1 cellular context compared by ENCODE assay signal in the genomic region with DNA sequence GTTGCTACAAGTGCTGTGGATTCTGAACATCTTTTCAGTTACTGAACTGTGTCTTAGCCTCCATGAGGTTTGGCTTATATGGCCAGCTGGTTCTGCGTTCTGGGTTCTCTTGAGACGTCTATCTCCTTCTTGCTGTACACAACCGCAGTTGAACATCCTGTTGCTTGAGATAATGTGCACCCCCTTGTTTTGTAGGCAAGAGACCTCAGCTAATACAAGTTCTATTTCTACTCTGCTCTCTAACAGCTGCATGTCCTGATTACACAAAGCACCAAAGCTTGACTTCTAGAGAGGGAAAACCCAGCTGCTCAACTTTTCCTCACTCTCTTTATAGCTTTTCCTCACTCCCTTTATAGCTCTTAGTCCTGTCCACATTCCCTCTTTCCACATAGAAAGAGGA.
TF ChIP-seq lines count a peak whose summit lies in the region.

No MANE protein-coding gene starts in this region.

TF ChIP-seq in K562, 482 proteins besides CTCF, POLR2A, EP300 and RAD21 (continued from another document and continues in another):
- TF ChIP-seq, protein P1, sequence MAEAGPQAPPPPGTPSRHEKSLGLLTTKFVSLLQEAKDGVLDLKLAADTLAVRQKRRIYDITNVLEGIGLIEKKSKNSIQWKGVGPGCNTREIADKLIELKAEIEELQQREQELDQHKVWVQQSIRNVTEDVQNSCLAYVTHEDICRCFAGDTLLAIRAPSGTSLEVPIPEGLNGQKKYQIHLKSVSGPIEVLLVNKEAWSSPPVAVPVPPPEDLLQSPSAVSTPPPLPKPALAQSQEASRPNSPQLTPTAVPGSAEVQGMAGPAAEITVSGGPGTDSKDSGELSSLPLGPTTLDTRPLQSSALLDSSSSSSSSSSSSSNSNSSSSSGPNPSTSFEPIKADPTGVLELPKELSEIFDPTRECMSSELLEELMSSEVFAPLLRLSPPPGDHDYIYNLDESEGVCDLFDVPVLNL (CRISPR knock-in tag; IDR thresholded peaks at IDR 0.05; ENCODE audit: low read depth): no peak
- TF ChIP-seq FOXP1 (CRISPR knock-in tag; IDR thresholded peaks at IDR 0.05): 0 out of 2 replicates have a peak, but pooled peaks have one; percentile 47
- no peak for TF ChIP-seq DNMT1 (IDR thresholded peaks at IDR 0.05)
- TF ChIP-seq GTF2F1 (IDR thresholded peaks at IDR 0.05; ENCODE audit: low read depth, low read length): no peak
- no peak for TF ChIP-seq ZNF644 (tag; IDR thresholded peaks at IDR 0.05; ENCODE audit: low read depth)
- TF ChIP-seq, protein P2, sequence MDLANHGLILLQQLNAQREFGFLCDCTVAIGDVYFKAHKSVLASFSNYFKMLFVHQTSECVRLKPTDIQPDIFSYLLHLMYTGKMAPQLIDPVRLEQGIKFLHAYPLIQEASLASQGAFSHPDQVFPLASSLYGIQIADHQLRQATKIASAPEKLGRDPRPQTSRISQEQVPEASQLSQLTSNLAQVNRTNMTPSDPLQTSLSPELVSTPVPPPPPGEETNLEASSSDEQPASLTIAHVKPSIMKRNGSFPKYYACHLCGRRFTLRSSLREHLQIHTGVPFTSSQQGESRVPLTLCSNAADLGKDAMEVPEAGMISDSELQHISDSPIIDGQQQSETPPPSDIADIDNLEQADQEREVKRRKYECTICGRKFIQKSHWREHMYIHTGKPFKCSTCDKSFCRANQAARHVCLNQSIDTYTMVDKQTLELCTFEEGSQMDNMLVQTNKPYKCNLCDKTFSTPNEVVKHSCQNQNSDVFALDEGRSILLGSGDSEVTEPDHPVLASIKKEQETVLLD (IDR thresholded peaks at IDR 0.05): no peak
- TF ChIP-seq MEF2D (tag; conservative IDR thresholded peaks at IDR 0.05; ENCODE audit: low read depth): peak; percentile 62; the same call in 1 of the 2 replicates
- TF ChIP-seq ZNF57 (CRISPR knock-in tag; IDR thresholded peaks at IDR 0.05): no peak
- TF ChIP-seq RBM25 (IDR thresholded peaks at IDR 0.05; ENCODE audit: low read depth, low read length, severe bottlenecking): no peak
- TF ChIP-seq ZNF431 (CRISPR knock-in tag; IDR thresholded peaks at IDR 0.05): no peak
- no peak for TF ChIP-seq ZNF274 (IDR thresholded peaks at IDR 0.05; ENCODE audit: borderline replicate concordance, low read depth, low read length)
- no peak for TF ChIP-seq OTX1 (CRISPR knock-in tag; IDR thresholded peaks at IDR 0.05)
- TF ChIP-seq FOSL1 (tag; conservative IDR thresholded peaks at IDR 0.05): no peak
- TF ChIP-seq ZNF316 (IDR thresholded peaks at IDR 0.05): no peak
- no peak for TF ChIP-seq ZNF77 (CRISPR knock-in tag; IDR thresholded peaks at IDR 0.05)
- no peak for TF ChIP-seq CBX8 (IDR thresholded peaks at IDR 0.05; ENCODE audit: borderline replicate concordance, extremely low read depth, low read depth, low read length, poor library complexity, severe bottlenecking)
- no peak for TF ChIP-seq ZBTB1 (CRISPR knock-in tag; IDR thresholded peaks at IDR 0.05; ENCODE audit: borderline replicate concordance, low read depth)
- TF ChIP-seq POLR2B (IDR thresholded peaks at IDR 0.05; ENCODE audit: low read depth, partially characterized antibody): no peak
- TF ChIP-seq ZNF695 (CRISPR knock-in tag; IDR thresholded peaks at IDR 0.05): no peak
- TF ChIP-seq MCM3 (IDR thresholded peaks at IDR 0.05): no peak
- TF ChIP-seq, protein P3, sequence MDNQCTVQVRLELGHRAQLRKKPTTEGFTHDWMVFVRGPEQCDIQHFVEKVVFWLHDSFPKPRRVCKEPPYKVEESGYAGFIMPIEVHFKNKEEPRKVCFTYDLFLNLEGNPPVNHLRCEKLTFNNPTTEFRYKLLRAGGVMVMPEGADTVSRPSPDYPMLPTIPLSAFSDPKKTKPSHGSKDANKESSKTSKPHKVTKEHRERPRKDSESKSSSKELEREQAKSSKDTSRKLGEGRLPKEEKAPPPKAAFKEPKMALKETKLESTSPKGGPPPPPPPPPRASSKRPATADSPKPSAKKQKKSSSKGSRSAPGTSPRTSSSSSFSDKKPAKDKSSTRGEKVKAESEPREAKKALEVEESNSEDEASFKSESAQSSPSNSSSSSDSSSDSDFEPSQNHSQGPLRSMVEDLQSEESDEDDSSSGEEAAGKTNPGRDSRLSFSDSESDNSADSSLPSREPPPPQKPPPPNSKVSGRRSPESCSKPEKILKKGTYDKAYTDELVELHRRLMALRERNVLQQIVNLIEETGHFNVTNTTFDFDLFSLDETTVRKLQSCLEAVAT (IDR thresholded peaks at IDR 0.05): peak in 1 of 2 experiments; percentile 58; a peak in 1 of 4 replicates
- no peak for TF ChIP-seq ZNF76 (CRISPR knock-in tag; IDR thresholded peaks at IDR 0.05; ENCODE audit: borderline replicate concordance)
- TF ChIP-seq HNRNPLL (IDR thresholded peaks at IDR 0.05; ENCODE audit: low read depth, low read length, poor library complexity, severe bottlenecking): no peak
- TF ChIP-seq CC2D1A (IDR thresholded peaks at IDR 0.05): peak; percentile 12; the same call in 1 of the 2 replicates
- TF ChIP-seq SMARCE1 (IDR thresholded peaks at IDR 0.05): 0 out of 2 replicates have a peak, but pooled peaks have one; percentile 24
- TF ChIP-seq MTA3 (IDR thresholded peaks at IDR 0.05; ENCODE audit: borderline replicate concordance): no peak
- TF ChIP-seq, protein P4, sequence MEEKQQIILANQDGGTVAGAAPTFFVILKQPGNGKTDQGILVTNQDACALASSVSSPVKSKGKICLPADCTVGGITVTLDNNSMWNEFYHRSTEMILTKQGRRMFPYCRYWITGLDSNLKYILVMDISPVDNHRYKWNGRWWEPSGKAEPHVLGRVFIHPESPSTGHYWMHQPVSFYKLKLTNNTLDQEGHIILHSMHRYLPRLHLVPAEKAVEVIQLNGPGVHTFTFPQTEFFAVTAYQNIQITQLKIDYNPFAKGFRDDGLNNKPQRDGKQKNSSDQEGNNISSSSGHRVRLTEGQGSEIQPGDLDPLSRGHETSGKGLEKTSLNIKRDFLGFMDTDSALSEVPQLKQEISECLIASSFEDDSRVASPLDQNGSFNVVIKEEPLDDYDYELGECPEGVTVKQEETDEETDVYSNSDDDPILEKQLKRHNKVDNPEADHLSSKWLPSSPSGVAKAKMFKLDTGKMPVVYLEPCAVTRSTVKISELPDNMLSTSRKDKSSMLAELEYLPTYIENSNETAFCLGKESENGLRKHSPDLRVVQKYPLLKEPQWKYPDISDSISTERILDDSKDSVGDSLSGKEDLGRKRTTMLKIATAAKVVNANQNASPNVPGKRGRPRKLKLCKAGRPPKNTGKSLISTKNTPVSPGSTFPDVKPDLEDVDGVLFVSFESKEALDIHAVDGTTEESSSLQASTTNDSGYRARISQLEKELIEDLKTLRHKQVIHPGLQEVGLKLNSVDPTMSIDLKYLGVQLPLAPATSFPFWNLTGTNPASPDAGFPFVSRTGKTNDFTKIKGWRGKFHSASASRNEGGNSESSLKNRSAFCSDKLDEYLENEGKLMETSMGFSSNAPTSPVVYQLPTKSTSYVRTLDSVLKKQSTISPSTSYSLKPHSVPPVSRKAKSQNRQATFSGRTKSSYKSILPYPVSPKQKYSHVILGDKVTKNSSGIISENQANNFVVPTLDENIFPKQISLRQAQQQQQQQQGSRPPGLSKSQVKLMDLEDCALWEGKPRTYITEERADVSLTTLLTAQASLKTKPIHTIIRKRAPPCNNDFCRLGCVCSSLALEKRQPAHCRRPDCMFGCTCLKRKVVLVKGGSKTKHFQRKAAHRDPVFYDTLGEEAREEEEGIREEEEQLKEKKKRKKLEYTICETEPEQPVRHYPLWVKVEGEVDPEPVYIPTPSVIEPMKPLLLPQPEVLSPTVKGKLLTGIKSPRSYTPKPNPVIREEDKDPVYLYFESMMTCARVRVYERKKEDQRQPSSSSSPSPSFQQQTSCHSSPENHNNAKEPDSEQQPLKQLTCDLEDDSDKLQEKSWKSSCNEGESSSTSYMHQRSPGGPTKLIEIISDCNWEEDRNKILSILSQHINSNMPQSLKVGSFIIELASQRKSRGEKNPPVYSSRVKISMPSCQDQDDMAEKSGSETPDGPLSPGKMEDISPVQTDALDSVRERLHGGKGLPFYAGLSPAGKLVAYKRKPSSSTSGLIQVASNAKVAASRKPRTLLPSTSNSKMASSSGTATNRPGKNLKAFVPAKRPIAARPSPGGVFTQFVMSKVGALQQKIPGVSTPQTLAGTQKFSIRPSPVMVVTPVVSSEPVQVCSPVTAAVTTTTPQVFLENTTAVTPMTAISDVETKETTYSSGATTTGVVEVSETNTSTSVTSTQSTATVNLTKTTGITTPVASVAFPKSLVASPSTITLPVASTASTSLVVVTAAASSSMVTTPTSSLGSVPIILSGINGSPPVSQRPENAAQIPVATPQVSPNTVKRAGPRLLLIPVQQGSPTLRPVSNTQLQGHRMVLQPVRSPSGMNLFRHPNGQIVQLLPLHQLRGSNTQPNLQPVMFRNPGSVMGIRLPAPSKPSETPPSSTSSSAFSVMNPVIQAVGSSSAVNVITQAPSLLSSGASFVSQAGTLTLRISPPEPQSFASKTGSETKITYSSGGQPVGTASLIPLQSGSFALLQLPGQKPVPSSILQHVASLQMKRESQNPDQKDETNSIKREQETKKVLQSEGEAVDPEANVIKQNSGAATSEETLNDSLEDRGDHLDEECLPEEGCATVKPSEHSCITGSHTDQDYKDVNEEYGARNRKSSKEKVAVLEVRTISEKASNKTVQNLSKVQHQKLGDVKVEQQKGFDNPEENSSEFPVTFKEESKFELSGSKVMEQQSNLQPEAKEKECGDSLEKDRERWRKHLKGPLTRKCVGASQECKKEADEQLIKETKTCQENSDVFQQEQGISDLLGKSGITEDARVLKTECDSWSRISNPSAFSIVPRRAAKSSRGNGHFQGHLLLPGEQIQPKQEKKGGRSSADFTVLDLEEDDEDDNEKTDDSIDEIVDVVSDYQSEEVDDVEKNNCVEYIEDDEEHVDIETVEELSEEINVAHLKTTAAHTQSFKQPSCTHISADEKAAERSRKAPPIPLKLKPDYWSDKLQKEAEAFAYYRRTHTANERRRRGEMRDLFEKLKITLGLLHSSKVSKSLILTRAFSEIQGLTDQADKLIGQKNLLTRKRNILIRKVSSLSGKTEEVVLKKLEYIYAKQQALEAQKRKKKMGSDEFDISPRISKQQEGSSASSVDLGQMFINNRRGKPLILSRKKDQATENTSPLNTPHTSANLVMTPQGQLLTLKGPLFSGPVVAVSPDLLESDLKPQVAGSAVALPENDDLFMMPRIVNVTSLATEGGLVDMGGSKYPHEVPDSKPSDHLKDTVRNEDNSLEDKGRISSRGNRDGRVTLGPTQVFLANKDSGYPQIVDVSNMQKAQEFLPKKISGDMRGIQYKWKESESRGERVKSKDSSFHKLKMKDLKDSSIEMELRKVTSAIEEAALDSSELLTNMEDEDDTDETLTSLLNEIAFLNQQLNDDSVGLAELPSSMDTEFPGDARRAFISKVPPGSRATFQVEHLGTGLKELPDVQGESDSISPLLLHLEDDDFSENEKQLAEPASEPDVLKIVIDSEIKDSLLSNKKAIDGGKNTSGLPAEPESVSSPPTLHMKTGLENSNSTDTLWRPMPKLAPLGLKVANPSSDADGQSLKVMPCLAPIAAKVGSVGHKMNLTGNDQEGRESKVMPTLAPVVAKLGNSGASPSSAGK (IDR thresholded peaks at IDR 0.05): no peak
- TF ChIP-seq CHD2 (IDR thresholded peaks at IDR 0.05; ENCODE audit: low read depth, low read length): no peak
- TF ChIP-seq SRSF7 (optimal IDR thresholded peaks at IDR 0.05; ENCODE audit: low read depth, low read length): no peak
- TF ChIP-seq, protein P5, sequence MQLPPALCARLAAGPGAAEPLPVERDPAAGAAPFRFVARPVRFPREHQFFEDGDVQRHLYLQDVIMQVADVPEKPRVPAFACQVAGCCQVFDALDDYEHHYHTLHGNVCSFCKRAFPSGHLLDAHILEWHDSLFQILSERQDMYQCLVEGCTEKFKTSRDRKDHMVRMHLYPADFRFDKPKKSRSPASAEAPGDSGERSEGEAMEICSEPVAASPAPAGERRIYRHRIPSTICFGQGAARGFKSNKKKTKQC (CRISPR knock-in tag; IDR thresholded peaks at IDR 0.05): no peak
- no peak for TF ChIP-seq MCM7 (IDR thresholded peaks at IDR 0.05)
- no peak for TF ChIP-seq DDX20 (tag; IDR thresholded peaks at IDR 0.05; ENCODE audit: low read depth)
- TF ChIP-seq, protein P6, sequence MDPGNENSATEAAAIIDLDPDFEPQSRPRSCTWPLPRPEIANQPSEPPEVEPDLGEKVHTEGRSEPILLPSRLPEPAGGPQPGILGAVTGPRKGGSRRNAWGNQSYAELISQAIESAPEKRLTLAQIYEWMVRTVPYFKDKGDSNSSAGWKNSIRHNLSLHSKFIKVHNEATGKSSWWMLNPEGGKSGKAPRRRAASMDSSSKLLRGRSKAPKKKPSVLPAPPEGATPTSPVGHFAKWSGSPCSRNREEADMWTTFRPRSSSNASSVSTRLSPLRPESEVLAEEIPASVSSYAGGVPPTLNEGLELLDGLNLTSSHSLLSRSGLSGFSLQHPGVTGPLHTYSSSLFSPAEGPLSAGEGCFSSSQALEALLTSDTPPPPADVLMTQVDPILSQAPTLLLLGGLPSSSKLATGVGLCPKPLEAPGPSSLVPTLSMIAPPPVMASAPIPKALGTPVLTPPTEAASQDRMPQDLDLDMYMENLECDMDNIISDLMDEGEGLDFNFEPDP (CRISPR knock-in tag; IDR thresholded peaks at IDR 0.05): no peak
- TF ChIP-seq RFX1 (IDR thresholded peaks at IDR 0.05): no peak
- no peak; the same call in 1 of the 2 replicates for TF ChIP-seq EGR1 (conservative IDR thresholded peaks at IDR 0.05)
- TF ChIP-seq, protein P7, sequence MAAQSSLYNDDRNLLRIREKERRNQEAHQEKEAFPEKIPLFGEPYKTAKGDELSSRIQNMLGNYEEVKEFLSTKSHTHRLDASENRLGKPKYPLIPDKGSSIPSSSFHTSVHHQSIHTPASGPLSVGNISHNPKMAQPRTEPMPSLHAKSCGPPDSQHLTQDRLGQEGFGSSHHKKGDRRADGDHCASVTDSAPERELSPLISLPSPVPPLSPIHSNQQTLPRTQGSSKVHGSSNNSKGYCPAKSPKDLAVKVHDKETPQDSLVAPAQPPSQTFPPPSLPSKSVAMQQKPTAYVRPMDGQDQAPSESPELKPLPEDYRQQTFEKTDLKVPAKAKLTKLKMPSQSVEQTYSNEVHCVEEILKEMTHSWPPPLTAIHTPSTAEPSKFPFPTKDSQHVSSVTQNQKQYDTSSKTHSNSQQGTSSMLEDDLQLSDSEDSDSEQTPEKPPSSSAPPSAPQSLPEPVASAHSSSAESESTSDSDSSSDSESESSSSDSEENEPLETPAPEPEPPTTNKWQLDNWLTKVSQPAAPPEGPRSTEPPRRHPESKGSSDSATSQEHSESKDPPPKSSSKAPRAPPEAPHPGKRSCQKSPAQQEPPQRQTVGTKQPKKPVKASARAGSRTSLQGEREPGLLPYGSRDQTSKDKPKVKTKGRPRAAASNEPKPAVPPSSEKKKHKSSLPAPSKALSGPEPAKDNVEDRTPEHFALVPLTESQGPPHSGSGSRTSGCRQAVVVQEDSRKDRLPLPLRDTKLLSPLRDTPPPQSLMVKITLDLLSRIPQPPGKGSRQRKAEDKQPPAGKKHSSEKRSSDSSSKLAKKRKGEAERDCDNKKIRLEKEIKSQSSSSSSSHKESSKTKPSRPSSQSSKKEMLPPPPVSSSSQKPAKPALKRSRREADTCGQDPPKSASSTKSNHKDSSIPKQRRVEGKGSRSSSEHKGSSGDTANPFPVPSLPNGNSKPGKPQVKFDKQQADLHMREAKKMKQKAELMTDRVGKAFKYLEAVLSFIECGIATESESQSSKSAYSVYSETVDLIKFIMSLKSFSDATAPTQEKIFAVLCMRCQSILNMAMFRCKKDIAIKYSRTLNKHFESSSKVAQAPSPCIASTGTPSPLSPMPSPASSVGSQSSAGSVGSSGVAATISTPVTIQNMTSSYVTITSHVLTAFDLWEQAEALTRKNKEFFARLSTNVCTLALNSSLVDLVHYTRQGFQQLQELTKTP (IDR thresholded peaks at IDR 0.05; ENCODE audit: low read depth in 1 of 2, partially characterized antibody in 2 of 2): no peak
- TF ChIP-seq KDM1A (IDR thresholded peaks at IDR 0.05): peak; percentile 52 to 61; a peak in 3 of 4 replicates
- no peak for TF ChIP-seq ZNF75A (CRISPR knock-in tag; IDR thresholded peaks at IDR 0.05)
- no peak for TF ChIP-seq ARHGAP35 (IDR thresholded peaks at IDR 0.05; ENCODE audit: partially characterized antibody)
- TF ChIP-seq GTF2A2 (tag; IDR thresholded peaks at IDR 0.05): no peak
- TF ChIP-seq HDAC6 (IDR thresholded peaks at IDR 0.05; ENCODE audit: low read depth, low read length): no peak
